ENCODE assay signal across 10 cellular contexts in the genomic region with DNA sequence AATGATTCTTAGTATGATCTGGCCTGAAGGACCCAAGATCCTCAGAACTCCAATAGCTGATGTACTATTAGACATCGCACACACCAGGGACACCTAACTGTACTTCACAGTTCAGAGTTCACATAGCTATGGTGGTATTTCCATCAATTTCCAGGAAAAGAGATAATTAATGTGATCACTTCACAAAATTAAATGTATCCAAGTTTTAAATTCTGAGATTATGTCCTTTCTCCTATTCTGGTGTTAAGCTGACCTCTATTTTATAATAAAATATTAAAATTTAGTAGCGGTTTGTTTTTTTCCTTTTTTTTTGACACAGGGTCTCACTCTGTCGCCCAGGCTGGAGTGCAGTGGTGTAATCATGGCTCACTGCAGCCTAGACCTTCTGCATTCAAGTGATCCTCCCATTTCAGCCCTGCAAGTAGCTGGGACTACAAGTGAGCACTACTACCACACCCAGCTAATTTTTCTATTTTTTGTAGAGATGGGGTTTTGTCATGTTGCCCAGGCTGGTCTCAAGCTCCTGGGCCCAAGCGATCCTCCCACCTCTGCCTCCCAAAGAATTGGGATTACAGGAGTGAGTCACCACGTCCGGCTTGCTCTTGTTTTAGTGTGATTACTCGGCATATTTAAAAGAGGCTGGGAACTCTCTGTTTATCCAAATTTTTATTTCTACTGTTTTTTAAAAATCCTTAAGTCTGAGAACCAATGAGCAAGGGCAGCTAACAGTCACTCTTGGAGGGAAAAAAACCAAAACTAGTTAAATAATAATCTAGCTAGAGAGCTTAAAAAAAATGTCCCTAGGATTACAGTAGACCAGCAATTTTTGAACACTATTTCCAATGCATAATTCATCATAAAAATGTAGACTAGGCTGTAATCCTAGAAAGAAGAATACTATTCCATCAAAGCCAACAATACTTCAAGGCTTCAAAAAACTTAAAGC. TPM values are rescaled to one million over a fixed set of nuclear protein-coding genes. Genes with fewer than 3 reads are reported as not detected.
A peak's percentile ranks its signal among the peaks of the same experiment; 100 is the strongest.
DNase-seq lines count a peak whose midpoint lies in the region; ATAC-seq and TF ChIP-seq lines count a peak whose summit lies in the region.
"Had no signal": no experiment of that assay in that cellular context is flagged by ENCODE, and none has a peak within 500 bp of the region (broad histone marks: within the 10 kb centered on the region; RNA-seq: fewer than 3 reads in every experiment).

No MANE protein-coding gene starts in this region.

- H3K9me3 ChIP-seq in tibial artery, result no peaks in the 10 kb centered on the region

- no peaks in the 10 kb centered on the region for H3K36me3 ChIP-seq in tibial artery

- no peak for TF ChIP-seq CTCF in foreskin keratinocyte (conservative IDR thresholded peaks at IDR 0.05)
- no peak for TF ChIP-seq CTCF in tibial artery (IDR thresholded peaks at IDR 0.05)

- DNase-seq in HUDEP-2 (lab: John Stamatoyannopoulos, UW; ENCODE audit: unreplicated experiment in 76 of 76) (peak in 61 of 76 experiments; percentile 19 to 83 (median 49)), amniotic epithelial cell (ENCODE audit: low read depth) (peak; percentile 75), foreskin keratinocyte (peak in 1 of 2 donors; percentile 73), tibial artery (peak in 1 of 2 donors; percentile 58), NCI-H748 treated with DMSO at 0.1 percent for 48 hours (lab: John Stamatoyannopoulos, UW) (no peak), NCI-H526 treated with DMSO at 0.1 percent for 48 hours (lab: John Stamatoyannopoulos, UW) (no peak)
- DNase-seq: naive thymus-derived CD8-positive, alpha-beta T cell; NCI-H2107; SHP77 treated with DMSO at 0.1 percent for 48 hours had no signal

- H3K27me3 ChIP-seq in foreskin keratinocyte (no peaks in the 10 kb centered on the region), tibial artery (no peaks in the 10 kb centered on the region)

- intact Hi-C loops in tibial artery (cut with DNase I; ENCODE audit: low total_unique reads), result no loop called here

- peak overlapping the region; percentile 69 for H3K27ac ChIP-seq in foreskin keratinocyte
- H3K27ac ChIP-seq in tibial artery, result peak overlapping the region; percentile 27 to 39

- ATAC-seq in foreskin keratinocyte, result peak; percentile 67
- no peak for ATAC-seq in activated CD4-positive, CD25-positive, alpha-beta regulatory T cell treated with anti-CD3 and anti-CD28 coated beads, Interleukin-2, amount 50 U/mL, for 24 hours
- ATAC-seq: naive thymus-derived CD8-positive, alpha-beta T cell had no signal

- H3K4me3 ChIP-seq in tibial artery, result no peak overlapping the region

- H3K4me1 ChIP-seq in foreskin keratinocyte, result peaks cover 63% of the 10 kb centered on the region
- H3K4me1 ChIP-seq in tibial artery, result peaks cover 0 to 89% (median 45%) of the 10 kb centered on the region in 4 donors

RNA-seq across cellular contexts. Expression of gene KIF13A, which starts 16.0 kb away (rescaled TPM):
- 84.2 and 89.1 TPM in 2 replicates for total RNA-seq in foreskin keratinocyte
- 24.8 and 32.3 TPM in 2 replicates for polyA plus RNA-seq in foreskin keratinocyte
- polyA plus RNA-seq: naive thymus-derived CD8-positive, alpha-beta T cell had no signal

Comparison
In these comparisons a context has a peak if more than half of its experiments do, and no peak if none do; other contexts are left out.
1. DNase-seq: peak in HUDEP-2 (61 of 76) and amniotic epithelial cell (single experiment); none in NCI-H748 treated with DMSO at 0.1 percent for 48 hours (single experiment) and NCI-H526 treated with DMSO at 0.1 percent for 48 hours (single experiment).